8 cellular contexts compared by ENCODE assay signal in the genomic region with DNA sequence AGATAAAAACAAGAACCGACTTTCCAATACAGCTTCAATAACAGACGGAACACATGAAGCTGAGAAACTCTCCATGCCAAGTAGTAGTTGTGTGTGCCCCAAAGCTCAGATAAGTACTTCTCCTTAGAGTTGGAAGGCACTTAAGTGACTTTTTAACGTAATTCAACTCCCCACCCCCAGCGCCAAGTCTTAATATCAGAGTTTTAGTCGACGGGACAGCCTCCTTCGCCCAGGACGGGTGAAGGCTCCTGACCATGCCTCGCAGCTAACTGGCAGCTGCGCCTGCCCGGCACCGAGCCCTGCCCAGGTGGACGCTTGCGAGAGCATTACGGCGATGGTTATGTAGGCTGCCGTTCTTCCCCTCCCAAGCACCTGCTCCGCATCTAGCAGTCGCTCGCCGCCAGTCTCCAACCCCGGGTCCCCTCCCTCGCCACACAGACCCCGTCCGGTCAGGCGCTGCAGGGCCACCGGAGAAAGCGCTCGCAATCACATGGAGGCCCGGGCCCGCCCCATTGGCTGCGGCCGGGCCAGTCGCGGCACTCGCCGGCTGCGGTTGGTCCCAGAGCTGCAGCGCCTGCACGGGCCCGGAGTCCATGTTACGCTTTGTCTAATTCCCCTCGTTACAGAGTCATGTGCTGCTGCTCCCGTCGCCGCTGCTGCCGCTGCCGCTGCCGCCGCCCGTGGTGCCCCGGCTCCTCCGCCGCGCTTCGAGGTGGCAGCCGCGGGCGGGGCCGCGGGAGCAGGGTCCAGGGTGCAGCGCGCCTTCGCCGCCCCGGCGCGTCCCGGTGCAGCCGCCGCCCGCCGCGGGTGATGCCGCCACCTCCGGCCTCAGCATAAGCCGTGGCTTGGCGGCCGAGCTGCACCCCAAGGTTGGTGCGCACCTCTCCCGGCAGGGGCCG. TPM values are rescaled to one million over a fixed set of nuclear protein-coding genes. Genes with fewer than 3 reads are reported as not detected.
DNase-seq lines count a peak whose midpoint lies in the region; ATAC-seq and TF ChIP-seq lines count a peak whose summit lies in the region.

A gene (plus strand): TSS at position 610 of the 899 bp plus-strand sequence. CDS start 112,037 bp downstream, outside the sequence.

- TF ChIP-seq CTCF in GM12865 (IDR thresholded peaks at IDR 0.05; ENCODE audit: insufficient read depth, low read depth, low read length, missing control alignments) (no peak), parathyroid adenoma (IDR thresholded peaks at IDR 0.05) (no peak), type B pancreatic cell (conservative IDR thresholded peaks at IDR 0.05) (peak; percentile 20)

- H3K36me3 ChIP-seq in parathyroid adenoma (ENCODE audit: control insufficient read depth, insufficient read depth, low read length): no peaks in the 10 kb centered on the region

- peaks cover 9% of the 10 kb centered on the region for H3K36me3 Mint-ChIP-seq in type B pancreatic cell

- no peaks in the 10 kb centered on the region for H3K27me3 ChIP-seq in parathyroid adenoma (ENCODE audit: control insufficient read depth, insufficient read depth, low read length)

- H3K4me2 ChIP-seq in parathyroid adenoma (ENCODE audit: low read length): peak within 1 kb of the TSS; percentile 91

- H3K4me3 ChIP-seq in GM12865 (ENCODE audit: low read depth, low read length) (peak within 1 kb of the TSS; percentile 54), parathyroid adenoma (ENCODE audit: low read depth, low read length) (peak within 1 kb of the TSS; percentile 75)

- peaks cover 38% of the 10 kb centered on the region for H3K4me1 Mint-ChIP-seq in type B pancreatic cell (ENCODE audit: unreplicated experiment)

- peak within 1 kb of the TSS; percentile 87 for H3K27ac Mint-ChIP-seq in type B pancreatic cell

- no peaks in the 10 kb centered on the region for H3K79me2 ChIP-seq in parathyroid adenoma

- H3K4me1 ChIP-seq in parathyroid adenoma: peaks cover 5% of the 10 kb centered on the region

- H2AFZ ChIP-seq in parathyroid adenoma: peak within 1 kb of the TSS; percentile 89

- no peaks in the 10 kb centered on the region for H3K9me3 Mint-ChIP-seq in type B pancreatic cell

- peak; percentile 79 for ATAC-seq in HG02588 (IDR thresholded peaks at IDR 0.05; ENCODE audit: unreplicated experiment)
- peak; percentile 96 for ATAC-seq in Right ventricle myocardium superior (ENCODE audit: poor library complexity)

- no peaks in the 10 kb centered on the region for H3K9me3 ChIP-seq in parathyroid adenoma (ENCODE audit: control insufficient read depth, low read length)

- DNase-seq in GM12865 (ENCODE audit: low read depth) (peak; percentile 89), NCI-H1048 (lab: John Stamatoyannopoulos, UW) (peak; percentile 40), SW 1271 (lab: John Stamatoyannopoulos, UW) (peak; percentile 1 to 75), Right ventricle myocardium superior (peak; percentile 91), type B pancreatic cell (ENCODE audit: extremely low spot score, unreplicated experiment) (peak; percentile 89)
- DNase-seq in activated naive CD8-positive, alpha-beta T cell treated with anti-CD3 and anti-CD28 coated beads, Interleukin-2, amount 50 U/mL, for 16 hours (ENCODE audit: low read depth, low spot score): peak; percentile 14

- H3K27ac ChIP-seq in parathyroid adenoma: peak within 1 kb of the TSS; percentile 67

- H3K9ac ChIP-seq in parathyroid adenoma: peak within 1 kb of the TSS; percentile 46

- H3K27me3 Mint-ChIP-seq in type B pancreatic cell: peaks cover 5% of the 10 kb centered on the region

- peak within 1 kb of the TSS; percentile 93 for H3K4me3 Mint-ChIP-seq in type B pancreatic cell

- intact Hi-C loops in Right ventricle myocardium superior (cut with DNase I): no loop called here

RNA-seq across cellular contexts. Expression of the gene that starts here (rescaled TPM):
- total RNA-seq in Right ventricle myocardium superior: 5.1 TPM
- total RNA-seq in type B pancreatic cell (ENCODE audit: low replicate concordance): 31.1 and 31.9 TPM in 2 replicates

Comparison
In these comparisons a context has a peak if more than half of its experiments do, and no peak if none do; other contexts are left out.
1. Peak in every context shown above with its lines: DNase-seq, ATAC-seq, H3K4me3 ChIP-seq and H3K27ac ChIP-seq.
2. DNase-seq: peak in every context shown above with its lines; median percentile 91 in Right ventricle myocardium superior; 89 in GM12865; 89 in type B pancreatic cell; 40 in NCI-H1048; 38 in SW 1271; 14 in activated naive CD8-positive, alpha-beta T cell treated with anti-CD3 and anti-CD28 coated beads, Interleukin-2, amount 50 U/mL, for 16 hours.